1 cellular context compared by ENCODE assay signal in the genomic region with DNA sequence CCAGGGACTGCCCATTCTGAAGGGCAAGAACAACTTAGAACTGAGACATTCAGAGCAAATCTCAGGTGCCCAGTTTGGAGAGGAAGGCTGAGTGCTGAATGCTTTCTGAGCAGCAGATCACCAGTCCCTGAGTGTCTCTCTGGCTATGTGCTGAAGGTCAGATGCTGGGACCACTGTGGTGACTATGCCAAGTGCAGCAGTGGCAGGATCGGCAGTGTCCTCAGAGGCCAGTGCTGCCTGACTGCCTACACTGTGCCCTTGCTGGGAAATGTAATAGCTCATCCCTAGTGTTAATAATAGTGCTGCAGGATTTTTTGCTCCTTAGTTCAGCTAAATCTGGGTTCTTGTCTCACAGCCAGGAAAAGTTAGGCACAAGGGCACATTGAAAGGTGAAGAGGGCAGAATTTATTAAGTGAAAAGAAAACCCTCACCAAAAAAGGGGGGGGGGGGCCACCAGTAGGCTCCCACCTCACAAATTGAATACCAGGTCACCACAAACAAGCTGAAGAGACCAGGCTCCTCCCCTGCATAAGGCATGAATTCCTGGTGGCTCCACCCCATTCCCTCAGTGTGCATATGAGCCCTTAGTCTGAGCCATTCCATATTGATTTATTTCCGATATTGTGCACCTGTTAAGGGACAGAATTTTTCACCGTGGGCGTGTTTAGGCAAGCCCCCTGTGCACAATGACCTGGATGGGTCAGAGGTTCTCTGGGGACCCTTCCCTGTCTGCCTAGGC.
TF ChIP-seq lines count a peak whose summit lies in the region.

No MANE protein-coding gene starts in this region.

TF ChIP-seq in H1, 55 proteins besides CTCF, POLR2A, EP300 and RAD21:
- no peak for TF ChIP-seq ZNF274 (IDR thresholded peaks at IDR 0.05; ENCODE audit: borderline replicate concordance, extremely low read depth, low read length)
- TF ChIP-seq CHD2 (IDR thresholded peaks at IDR 0.05; ENCODE audit: low read length) = no peak
- no peak for TF ChIP-seq SAP30 (IDR thresholded peaks at IDR 0.05; ENCODE audit: insufficient read depth, insufficient replicate concordance, low read length)
- TF ChIP-seq, protein P1, sequence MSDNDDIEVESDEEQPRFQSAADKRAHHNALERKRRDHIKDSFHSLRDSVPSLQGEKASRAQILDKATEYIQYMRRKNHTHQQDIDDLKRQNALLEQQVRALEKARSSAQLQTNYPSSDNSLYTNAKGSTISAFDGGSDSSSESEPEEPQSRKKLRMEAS (IDR thresholded peaks at IDR 0.05) = no peak
- TF ChIP-seq CTBP2 (IDR thresholded peaks at IDR 0.05; ENCODE audit: borderline replicate concordance, insufficient read depth, insufficient read length, low read length) = no peak
- TF ChIP-seq MAFK (IDR thresholded peaks at IDR 0.05; ENCODE audit: low read depth, low read length) = no peak
- TF ChIP-seq GABPA (IDR thresholded peaks at IDR 0.05; ENCODE audit: borderline replicate concordance, insufficient read depth, low read length) = no peak
- no peak for TF ChIP-seq PHF8 (conservative IDR thresholded peaks at IDR 0.05; ENCODE audit: low read depth, low read length)
- TF ChIP-seq SIX5 (IDR thresholded peaks at IDR 0.05; ENCODE audit: low read depth, low read length) = no peak
- TF ChIP-seq BACH1 (IDR thresholded peaks at IDR 0.05; ENCODE audit: low read length) = no peak
- TF ChIP-seq, protein P2, sequence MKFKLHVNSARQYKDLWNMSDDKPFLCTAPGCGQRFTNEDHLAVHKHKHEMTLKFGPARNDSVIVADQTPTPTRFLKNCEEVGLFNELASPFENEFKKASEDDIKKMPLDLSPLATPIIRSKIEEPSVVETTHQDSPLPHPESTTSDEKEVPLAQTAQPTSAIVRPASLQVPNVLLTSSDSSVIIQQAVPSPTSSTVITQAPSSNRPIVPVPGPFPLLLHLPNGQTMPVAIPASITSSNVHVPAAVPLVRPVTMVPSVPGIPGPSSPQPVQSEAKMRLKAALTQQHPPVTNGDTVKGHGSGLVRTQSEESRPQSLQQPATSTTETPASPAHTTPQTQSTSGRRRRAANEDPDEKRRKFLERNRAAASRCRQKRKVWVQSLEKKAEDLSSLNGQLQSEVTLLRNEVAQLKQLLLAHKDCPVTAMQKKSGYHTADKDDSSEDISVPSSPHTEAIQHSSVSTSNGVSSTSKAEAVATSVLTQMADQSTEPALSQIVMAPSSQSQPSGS (IDR thresholded peaks at IDR 0.05; ENCODE audit: low read length) = no peak
- no peak for TF ChIP-seq BRCA1 (IDR thresholded peaks at IDR 0.05; ENCODE audit: low read depth, low read length)
- TF ChIP-seq CEBPB (IDR thresholded peaks at IDR 0.05; ENCODE audit: low read depth, low read length) = no peak
- TF ChIP-seq ASH2L (IDR thresholded peaks at IDR 0.05; ENCODE audit: low read length) = no peak
- no peak for TF ChIP-seq SIN3A (conservative IDR thresholded peaks at IDR 0.05 in 1 of 2, IDR thresholded peaks at IDR 0.05 in 1 of 2; ENCODE audit: low read depth in 1 of 2, low read length in 2 of 2)
- TF ChIP-seq SIRT6 (IDR thresholded peaks at IDR 0.05; ENCODE audit: low read length) = no peak
